ENCODE assay signal across 2 cellular contexts in genomic region chr17:4658478-4659305, GRCh38.
TF ChIP-seq lines count a peak whose summit lies in the region.

No MANE protein-coding gene starts in this region.

TF ChIP-seq in K562, 482 proteins besides CTCF, POLR2A, EP300 and RAD21 (continues in another document):
- TF ChIP-seq THRAP3 (IDR thresholded peaks at IDR 0.05; ENCODE audit: borderline replicate concordance) (no peak), ZBTB9 (CRISPR knock-in tag; IDR thresholded peaks at IDR 0.05) (no peak), MYBL2 (IDR thresholded peaks at IDR 0.05; ENCODE audit: low read depth) (no peak), MYBL2 (CRISPR knock-in tag; IDR thresholded peaks at IDR 0.05; ENCODE audit: borderline replicate concordance) (no peak), ZNF253 (CRISPR knock-in tag; conservative IDR thresholded peaks at IDR 0.05) (no peak), NONO (IDR thresholded peaks at IDR 0.05; ENCODE audit: low read depth in 2 of 2, low read length in 1 of 2) (no peak), ZNF75A (CRISPR knock-in tag; IDR thresholded peaks at IDR 0.05) (no peak), SAFB2 (IDR thresholded peaks at IDR 0.05; ENCODE audit: borderline replicate concordance, low read depth, low read length, severe bottlenecking) (no peak), ARNT (IDR thresholded peaks at IDR 0.05) (no peak), E4F1 (CRISPR knock-in tag; IDR thresholded peaks at IDR 0.05; ENCODE audit: borderline replicate concordance) (no peak), ZC3H4 (CRISPR knock-in tag; IDR thresholded peaks at IDR 0.05; ENCODE audit: borderline replicate concordance) (no peak), ZNF445 (CRISPR knock-in tag; IDR thresholded peaks at IDR 0.05; ENCODE audit: low read depth) (no peak), KLF1 (tag; IDR thresholded peaks at IDR 0.05) (no peak), SAFB (IDR thresholded peaks at IDR 0.05; ENCODE audit: borderline replicate concordance, low read depth, low read length) (no peak), ATF7 (IDR thresholded peaks at IDR 0.05) (peak; percentile 60; the same call in 1 of the 2 replicates), EZH2 (IDR thresholded peaks at IDR 0.05; ENCODE audit: borderline replicate concordance, low read depth, low read length) (no peak), ZEB2 (IDR thresholded peaks at IDR 0.05) (0 out of 2 replicates have a peak, but pooled peaks have one; percentile 27), GATA2 (CRISPR knock-in tag; IDR thresholded peaks at IDR 0.05) (peak; percentile 27; the same call in 1 of the 2 replicates), MED1 (CRISPR knock-in tag; IDR thresholded peaks at IDR 0.05; ENCODE audit: borderline replicate concordance) (no peak), KAT7 (CRISPR knock-in tag; IDR thresholded peaks at IDR 0.05; ENCODE audit: borderline replicate concordance) (no peak), MLX (CRISPR knock-in tag; conservative IDR thresholded peaks at IDR 0.05) (no peak), CHCHD3 (CRISPR knock-in tag; IDR thresholded peaks at IDR 0.05) (no peak), ZNF583 (CRISPR knock-in tag; IDR thresholded peaks at IDR 0.05) (peak; percentile 80; the same call in 1 of the 2 replicates), TAF1 (IDR thresholded peaks at IDR 0.05; ENCODE audit: control insufficient read depth, extremely low read depth, insufficient read depth, low read length, severe bottlenecking) (no peak), ZBTB5 (IDR thresholded peaks at IDR 0.05) (no peak), SMARCE1 (IDR thresholded peaks at IDR 0.05) (peak; percentile 88), ZNF384 (IDR thresholded peaks at IDR 0.05; ENCODE audit: low read depth, low read length) (no peak), TSC22D4 (tag; IDR thresholded peaks at IDR 0.05) (no peak), ADNP (tag; IDR thresholded peaks at IDR 0.05) (no peak), FOXK1 (CRISPR knock-in tag; IDR thresholded peaks at IDR 0.05; ENCODE audit: borderline replicate concordance) (no peak), ZNF232 (CRISPR knock-in tag; IDR thresholded peaks at IDR 0.05) (no peak), RBM25 (IDR thresholded peaks at IDR 0.05; ENCODE audit: low read depth, low read length, severe bottlenecking) (no peak), DDX20 (tag; IDR thresholded peaks at IDR 0.05; ENCODE audit: low read depth) (no peak), ZNF79 (CRISPR knock-in tag; IDR thresholded peaks at IDR 0.05; ENCODE audit: low read depth) (no peak)

TF ChIP-seq in HepG2, 621 proteins besides CTCF, POLR2A, EP300 and RAD21:
- no peak for TF ChIP-seq ZNF20 (CRISPR knock-in tag; IDR thresholded peaks at IDR 0.05)
- no peak for TF ChIP-seq RNF219 (CRISPR knock-in tag; IDR thresholded peaks at IDR 0.05)
TF ChIP-seq in HepG2: peak in this region for 0.
